8 cellular contexts compared by ENCODE assay signal in the genomic region with DNA sequence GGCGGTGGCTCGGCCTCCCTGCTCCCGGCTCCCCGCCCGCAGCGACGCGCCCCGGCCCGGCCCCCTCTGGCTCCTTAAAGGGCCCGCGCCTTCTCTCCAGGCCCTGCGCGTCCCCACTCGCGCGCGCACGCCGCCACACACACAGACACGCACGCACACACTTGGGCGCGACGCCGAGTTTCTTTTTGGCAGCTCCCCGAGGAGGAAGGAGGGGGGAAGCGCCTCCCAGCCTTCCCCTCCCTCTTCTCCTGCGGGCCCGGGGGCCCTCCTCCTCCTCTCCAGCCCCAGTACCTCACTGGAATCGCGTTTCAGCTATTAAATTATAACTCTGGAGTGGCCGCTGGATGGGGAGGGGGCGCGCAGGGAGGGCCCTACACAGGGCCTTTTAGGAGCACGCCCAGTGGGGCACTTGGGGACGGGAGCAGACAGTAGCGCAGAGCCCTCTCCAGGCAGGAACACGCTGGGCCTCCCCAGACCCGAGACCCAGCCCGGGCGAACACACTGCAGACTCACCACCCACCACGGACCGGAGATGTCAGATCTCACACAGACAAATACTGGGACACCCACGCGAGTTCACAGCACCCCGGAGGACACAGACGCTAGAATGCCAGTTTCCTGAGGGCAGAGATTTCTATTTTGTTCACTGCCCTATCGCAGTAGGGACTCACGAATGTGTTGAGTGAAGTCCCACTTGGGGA. TPM values are rescaled to one million over a fixed set of nuclear protein-coding genes. Genes with fewer than 3 reads are reported as not detected.
DNase-seq lines count a peak whose midpoint lies in the region; ATAC-seq and TF ChIP-seq lines count a peak whose summit lies in the region.

No MANE protein-coding gene starts in this region.

- H3K4me1 Mint-ChIP-seq in CD4-positive, CD25-positive, alpha-beta regulatory T cell, result peaks cover 0 to 30% (median 12%) of the 10 kb centered on the region in 4 donors
- H3K4me1 Mint-ChIP-seq in endothelial cell (ENCODE audit: unreplicated experiment), result peaks cover 8% of the 10 kb centered on the region

- no peaks in the 10 kb centered on the region for H3K9me3 ChIP-seq in CD4-positive, CD25-positive, alpha-beta regulatory T cell (ENCODE audit: control insufficient read depth in 2 of 2, low read length in 2 of 2)
- H3K9me3 ChIP-seq in NT2/D1 (ENCODE audit: insufficient read depth, low read length), result no peaks in the 10 kb centered on the region

- peak overlapping the region in 1 of 3 donors; percentile 86 for H3K27ac Mint-ChIP-seq in CD4-positive, CD25-positive, alpha-beta regulatory T cell
- H3K27ac Mint-ChIP-seq in endothelial cell (ENCODE audit: unreplicated experiment), result no peak overlapping the region

- peak overlapping the region; percentile 89 for H3K9ac ChIP-seq in NT2/D1 (ENCODE audit: insufficient read length, low read depth)

- H3K27ac ChIP-seq in CD4-positive, CD25-positive, alpha-beta regulatory T cell (ENCODE audit: insufficient read depth, low read length, poor library complexity, severe bottlenecking), result peak overlapping the region; percentile 1

- H3K27me3 Mint-ChIP-seq in CD4-positive, CD25-positive, alpha-beta regulatory T cell, result no peaks in the 10 kb centered on the region
- H3K27me3 Mint-ChIP-seq in endothelial cell (ENCODE audit: unreplicated experiment), result peaks cover 7% of the 10 kb centered on the region

- H3K4me3 Mint-ChIP-seq in CD4-positive, CD25-positive, alpha-beta regulatory T cell, result peak overlapping the region; percentile 84 to 92 (median 88)
- peak overlapping the region; percentile 83 for H3K4me3 Mint-ChIP-seq in endothelial cell (ENCODE audit: unreplicated experiment)

- H3K4me3 ChIP-seq in CD4-positive, CD25-positive, alpha-beta regulatory T cell (ENCODE audit: low read depth, low read length), result no peak overlapping the region
- H3K4me3 ChIP-seq in NT2/D1 (ENCODE audit: insufficient read length, low read depth), result peak overlapping the region; percentile 58

- peak; percentile 75 to 91 (median 78) for DNase-seq in CD4-positive, CD25-positive, alpha-beta regulatory T cell
- DNase-seq in HT-29 (ENCODE audit: low spot score), result peak; percentile 79
- no peak for DNase-seq in NT2/D1 (ENCODE audit: low read depth, low spot score)
- peak; percentile 87 for DNase-seq in activated CD8-positive, alpha-beta memory T cell treated with anti-CD3 and anti-CD28 coated beads, Interleukin-2, amount 50 U/mL, for 48 hours
- peak; percentile 70 for DNase-seq in endothelial cell (ENCODE audit: low spot score)
- peak; percentile 92 for DNase-seq in midbrain (lab: John Stamatoyannopoulos, UW)
- peak; percentile 66 to 70 for DNase-seq in stimulated activated CD8-positive, alpha-beta memory T cell treated with anti-CD3 and anti-CD28 coated beads, Interleukin-15, amount 100 ng/mL, for 48 hours (ENCODE audit: low read depth in 2 of 2)

- no peak for TF ChIP-seq CTCF in endothelial cell (IDR thresholded peaks at IDR 0.05; ENCODE audit: unreplicated experiment)

- ATAC-seq in CD4-positive, CD25-positive, alpha-beta regulatory T cell (ENCODE audit: low read depth in 2 of 2), result peak; percentile 83
- peak; percentile 48 for ATAC-seq in GM19463 (IDR thresholded peaks at IDR 0.05; ENCODE audit: unreplicated experiment)

- no peaks in the 10 kb centered on the region for H3K36me3 Mint-ChIP-seq in CD4-positive, CD25-positive, alpha-beta regulatory T cell
- H3K36me3 Mint-ChIP-seq in endothelial cell (ENCODE audit: low read depth, unreplicated experiment), result no peaks in the 10 kb centered on the region

- H3K36me3 ChIP-seq in CD4-positive, CD25-positive, alpha-beta regulatory T cell (ENCODE audit: control insufficient read depth, insufficient read depth, low read length), result no peaks in the 10 kb centered on the region
- peaks cover 12% of the 10 kb centered on the region for H3K36me3 ChIP-seq in NT2/D1 (ENCODE audit: insufficient read depth, insufficient read length, low read length)

- peaks cover 0 to 1% (median 0%) of the 10 kb centered on the region in 7 donors for H3K9me3 Mint-ChIP-seq in CD4-positive, CD25-positive, alpha-beta regulatory T cell
- no peaks in the 10 kb centered on the region for H3K9me3 Mint-ChIP-seq in endothelial cell (ENCODE audit: unreplicated experiment)

- no peaks in the 10 kb centered on the region for H3K27me3 ChIP-seq in CD4-positive, CD25-positive, alpha-beta regulatory T cell (ENCODE audit: control insufficient read depth, insufficient read depth, low read length)
- no peaks in the 10 kb centered on the region for H3K27me3 ChIP-seq in NT2/D1 (ENCODE audit: insufficient read depth, insufficient read length)

- peaks cover 25% of the 10 kb centered on the region for H3K4me1 ChIP-seq in CD4-positive, CD25-positive, alpha-beta regulatory T cell (ENCODE audit: control insufficient read depth, insufficient read depth, low read length, poor library complexity, severe bottlenecking)
- H3K4me1 ChIP-seq in NT2/D1 (ENCODE audit: insufficient read depth, insufficient read length), result peaks cover 34% of the 10 kb centered on the region

RNA-seq across cellular contexts. Expression of gene NCOR2, which starts 0.4 kb away (rescaled TPM):
- total RNA-seq in CD4-positive, CD25-positive, alpha-beta regulatory T cell, result 134 TPM
- polyA plus RNA-seq in CD4-positive, CD25-positive, alpha-beta regulatory T cell, result 1 to 10 TPM; 2.0 to 4.1 (median 2.4) TPM
- total RNA-seq in HT-29 (2014; rRNA removed; shearing (Covaris generic)), result 93.6 and 114 TPM in 2 replicates
- total RNA-seq in endothelial cell (ENCODE audit: unreplicated experiment), result 132 TPM
